In genomic region chr1:39700348-39700747, GRCh38 we compare ENCODE assay signal across 1 cellular context.
TF ChIP-seq lines count a peak whose summit lies in the region.

No MANE protein-coding gene starts in this region.

TF ChIP-seq in WTC11, 78 proteins besides CTCF, POLR2A, EP300 and RAD21 (continued from another document):
- TF ChIP-seq PRDM15 (CRISPR knock-in tag; IDR thresholded peaks at IDR 0.05) (no peak), PRRX2 (CRISPR knock-in tag; IDR thresholded peaks at IDR 0.05) (no peak), ZNF425 (CRISPR knock-in tag; conservative IDR thresholded peaks at IDR 0.05) (no peak), ATF1 (CRISPR knock-in tag; IDR thresholded peaks at IDR 0.05) (no peak), GRHL2 (CRISPR knock-in tag; IDR thresholded peaks at IDR 0.05; ENCODE audit: insufficient replicate concordance, severe bottlenecking) (no peak), ZNF263 (CRISPR knock-in tag; IDR thresholded peaks at IDR 0.05; ENCODE audit: low read depth) (no peak), ZNF219 (CRISPR knock-in tag; IDR thresholded peaks at IDR 0.05; ENCODE audit: borderline replicate concordance) (no peak), SP1 (CRISPR knock-in tag; conservative IDR thresholded peaks at IDR 0.05) (no peak), NFATC4 (CRISPR knock-in tag; IDR thresholded peaks at IDR 0.05) (no peak), NFYB (CRISPR knock-in tag; conservative IDR thresholded peaks at IDR 0.05; ENCODE audit: low read depth) (no peak), GTF2I (CRISPR knock-in tag; conservative IDR thresholded peaks at IDR 0.05) (no peak)
